ENCODE assay signal across 33 cellular contexts in genomic region chr5:116265506-116265905, GRCh38.
"Had no signal": no experiment of that assay in that cellular context is flagged by ENCODE, and none has a peak within 500 bp of the region (broad histone marks: within the 10 kb centered on the region; RNA-seq: fewer than 3 reads in every experiment).

No MANE protein-coding gene starts in this region.

- DNase-seq: activated CD4-positive, alpha-beta memory T cell treated with anti-CD3 and anti-CD28 coated beads, Interleukin-2, amount 10 ng/mL, durations not matched to agents 7 days and 5 days; activated CD4-positive, alpha-beta T cell treated with anti-CD3 and anti-CD28 coated beads for 1 hour; activated CD4-positive, alpha-beta T cell treated with anti-CD3 and anti-CD28 coated beads for 36 hours; activated CD4-positive, alpha-beta T cell treated with anti-CD3 and anti-CD28 coated beads for 48 hours; activated CD4-positive, alpha-beta T cell treated with anti-CD3 and anti-CD28 coated beads, Interleukin-2, amount 10 ng/mL, durations not matched to agents 7 days and 5 days; activated CD4-positive, alpha-beta T cell treated with anti-CD3 and anti-CD28 coated beads, Interleukin-2, amount 50 U/mL, for 48 hours; activated CD4-positive, CD25-positive, alpha-beta regulatory T cell; activated CD8-positive, alpha-beta memory T cell treated with anti-CD3 and anti-CD28 coated beads for 24 hours; activated CD8-positive, alpha-beta memory T cell treated with anti-CD3 and anti-CD28 coated beads, Interleukin-2, amount 10 ng/mL, durations not matched to agents 7 days and 5 days; activated CD8-positive, alpha-beta memory T cell treated with anti-CD3 and anti-CD28 coated beads, Interleukin-2, amount 50 U/mL, for 48 hours; activated CD8-positive, alpha-beta T cell treated with anti-CD3 and anti-CD28 coated beads, Interleukin-2, amount 10 ng/mL, durations not matched to agents 7 days and 5 days; activated effector memory CD4-positive, alpha-beta T cell treated with Interleukin-2 at 50 U/mL for 16 hours; activated gamma-delta T cell; activated naive CD4-positive, alpha-beta T cell treated with anti-CD3 and anti-CD28 coated beads, Interleukin-2, amount 50 U/mL, for 16 hours; activated naive CD4-positive, alpha-beta T cell treated with Interleukin-2 at 50 U/mL for 16 hours; activated naive CD8-positive, alpha-beta T cell treated with anti-CD3 and anti-CD28 coated beads, Interleukin-2, amount 10 ng/mL, durations not matched to agents 7 days and 5 days; activated naive CD8-positive, alpha-beta T cell treated with anti-CD3 and anti-CD28 coated beads, Interleukin-2, amount 50 U/mL, for 24 hours; activated T-cell treated with anti-CD3 and anti-CD28 coated beads, Interleukin-2, amount 50 U/mL, for 24 hours; activated T-cell treated with anti-CD3 and anti-CD28 coated beads, Interleukin-2, amount 50 U/mL, for 48 hours; amniotic stem cell; aorta; body of pancreas; brain microvascular endothelial cell; central memory CD4-positive, alpha-beta T cell; T-helper 1 cell; T-helper 2 cell; T-helper 9 cell; WERI-Rb-1 had no signal

- H3K4me3 ChIP-seq: body of pancreas, breast epithelium had no signal

- ATAC-seq: activated CD4-positive, alpha-beta T cell treated with anti-CD3 and anti-CD28 coated beads for 36 hours; activated CD4-positive, CD25-positive, alpha-beta regulatory T cell treated with anti-CD3 and anti-CD28 coated beads, Interleukin-2, amount 50 U/mL, for 24 hours; activated CD8-positive, alpha-beta memory T cell treated with anti-CD3 and anti-CD28 coated beads, Interleukin-2, amount 10 ng/mL, durations not matched to agents 7 days and 5 days; activated CD8-positive, alpha-beta T cell treated with anti-CD3 and anti-CD28 coated beads, Interleukin-2, amount 10 ng/mL, durations not matched to agents 7 days and 5 days; activated naive CD8-positive, alpha-beta T cell treated with anti-CD3 and anti-CD28 coated beads, Interleukin-2, amount 50 U/mL, for 24 hours; body of pancreas; WTC11 had no signal

- FAIRE-seq: astrocyte, colon had no signal
